Comparison of ENCODE assay signal across 17 cellular contexts in the genomic region with DNA sequence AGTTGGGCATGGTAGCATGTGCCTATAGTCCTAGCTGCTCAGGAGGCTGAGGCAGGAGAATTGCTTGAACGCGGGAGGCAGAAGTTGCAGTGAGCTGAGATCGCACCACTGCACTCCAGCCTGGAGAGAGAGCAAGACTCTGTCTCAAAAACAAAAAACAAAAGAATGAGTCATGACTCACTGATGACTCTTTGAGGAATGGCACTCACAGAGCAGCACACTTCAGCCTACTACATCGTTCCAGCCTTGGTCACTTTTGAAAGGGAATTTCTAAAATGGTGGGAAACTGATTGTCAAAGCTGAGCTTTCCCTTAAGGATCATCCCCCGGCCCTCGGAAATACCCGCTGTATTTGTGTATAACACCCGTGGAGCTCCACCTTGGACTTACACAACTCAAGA.
A peak's percentile ranks its signal among the peaks of the same experiment; 100 is the strongest.
DNase-seq lines count a peak whose midpoint lies in the region; ATAC-seq and TF ChIP-seq lines count a peak whose summit lies in the region.
"Had no signal": no experiment of that assay in that cellular context is flagged by ENCODE, and none has a peak within 500 bp of the region (broad histone marks: within the 10 kb centered on the region; RNA-seq: fewer than 3 reads in every experiment).

No MANE protein-coding gene starts in this region.

- H3K27ac Mint-ChIP-seq in activated CD4-positive, alpha-beta memory T cell treated with anti-CD3 and anti-CD28 coated beads, Interleukin-2, amount 10 ng/mL, durations not matched to agents 7 days and 5 days = no peak overlapping the region
- H3K27ac Mint-ChIP-seq: activated B cell treated with CpG ODN at 0.5 μM for 24 hours had no signal

- no peaks in the 10 kb centered on the region for H3K36me3 Mint-ChIP-seq in activated CD4-positive, alpha-beta memory T cell treated with anti-CD3 and anti-CD28 coated beads, Interleukin-2, amount 10 ng/mL, durations not matched to agents 7 days and 5 days (ENCODE audit: low read depth)

- H3K4ac ChIP-seq in trophoblast cell (ENCODE audit: low read depth, low read length) = no peak overlapping the region

- H3K9ac ChIP-seq in trophoblast cell (ENCODE audit: low read length) = no peak overlapping the region

- DNase-seq in ELR (ENCODE audit: low read depth) (peak; percentile 77), OCI-M1 (lab: John Stamatoyannopoulos, UW) (peak; percentile 15), epithelial cell of esophagus (ENCODE audit: low read depth) (peak; percentile 16), trophoblast cell (peak; percentile 56 to 83), NCI-H1417 treated with DMSO at 0.1 percent for 48 hours (lab: John Stamatoyannopoulos, UW) (no peak)
- DNase-seq in activated CD4-positive, alpha-beta memory T cell treated with anti-CD3 and anti-CD28 coated beads, Interleukin-2, amount 10 ng/mL, durations not matched to agents 7 days and 5 days = no peak
- no peak for DNase-seq in activated naive CD4-positive, alpha-beta T cell treated with Interleukin-2 at 50 U/mL for 16 hours
- DNase-seq: activated B cell treated with CpG ODN at 0.5 μM for 24 hours; DMS153; effector CD4-positive, alpha-beta T cell; GOT3; kidney; NCI-H1417; occipital lobe; Peyer's patch; upper lobe of left lung had no signal

- peaks cover 6% of the 10 kb centered on the region for H3K27me3 Mint-ChIP-seq in activated CD4-positive, alpha-beta memory T cell treated with anti-CD3 and anti-CD28 coated beads, Interleukin-2, amount 10 ng/mL, durations not matched to agents 7 days and 5 days

- CTCF ChIA-PET in activated CD4-positive, alpha-beta memory T cell treated with anti-CD3 and anti-CD28 coated beads, Interleukin-2, amount 10 ng/mL, durations not matched to agents 7 days and 5 days (lab: Charles Lee) = no interaction called here

- no peaks in the 10 kb centered on the region for H3K4me1 Mint-ChIP-seq in activated CD4-positive, alpha-beta memory T cell treated with anti-CD3 and anti-CD28 coated beads, Interleukin-2, amount 10 ng/mL, durations not matched to agents 7 days and 5 days

- no peaks in the 10 kb centered on the region for H3K79me2 ChIP-seq in trophoblast cell (ENCODE audit: control insufficient read depth, insufficient read depth, low read length, poor library complexity)

- no peak overlapping the region for H3K18ac ChIP-seq in trophoblast cell (ENCODE audit: low read length)

- TF ChIP-seq CTCF in epithelial cell of esophagus (IDR thresholded peaks at IDR 0.05; ENCODE audit: insufficient read depth, low read depth, low read length, missing control alignments) = no peak

- no peaks in the 10 kb centered on the region for H3K27me3 ChIP-seq in trophoblast cell (ENCODE audit: insufficient read depth, low read length)
- H3K27me3 ChIP-seq: Peyer's patch, upper lobe of left lung had no signal

- ATAC-seq in GM21717 (IDR thresholded peaks at IDR 0.05; ENCODE audit: unreplicated experiment) = no peak

- H3K4me3 ChIP-seq in epithelial cell of esophagus (ENCODE audit: low read length) (no peak overlapping the region), trophoblast cell (ENCODE audit: low read depth, low read length) (no peak overlapping the region)
- H3K4me3 ChIP-seq: Peyer's patch, upper lobe of left lung had no signal

- H3K14ac ChIP-seq in trophoblast cell (ENCODE audit: low read length) = no peak overlapping the region

- H4K12ac ChIP-seq in trophoblast cell (ENCODE audit: low read depth, low read length) = no peak overlapping the region

- H3K9me3 Mint-ChIP-seq in activated CD4-positive, alpha-beta memory T cell treated with anti-CD3 and anti-CD28 coated beads, Interleukin-2, amount 10 ng/mL, durations not matched to agents 7 days and 5 days = no peaks in the 10 kb centered on the region
- H3K9me3 Mint-ChIP-seq: activated B cell treated with CpG ODN at 0.5 μM for 24 hours had no signal

- H2BK120ac ChIP-seq in trophoblast cell (ENCODE audit: insufficient read depth, low read length, poor library complexity) = no peak overlapping the region

- H4K91ac ChIP-seq in trophoblast cell (ENCODE audit: low read depth, low read length) = no peak overlapping the region

- no peak overlapping the region for H2BK5ac ChIP-seq in trophoblast cell (ENCODE audit: low read depth, low read length, poor library complexity)

- no peak overlapping the region for H2AFZ ChIP-seq in trophoblast cell (ENCODE audit: insufficient read depth, low read length, poor library complexity)

- H2AK5ac ChIP-seq in trophoblast cell (ENCODE audit: low read length) = no peak overlapping the region

- POLR2A ChIA-PET in activated CD4-positive, alpha-beta memory T cell treated with anti-CD3 and anti-CD28 coated beads, Interleukin-2, amount 10 ng/mL, durations not matched to agents 7 days and 5 days (lab: Charles Lee) = no interaction called here

- no peak overlapping the region for H3K23ac ChIP-seq in trophoblast cell (ENCODE audit: low read length)

- WGBS in trophoblast cell (ENCODE audit: extremely low coverage, insufficient coverage, insufficient read length) = no CpG with 5 or more reads among the region's 8 CpGs

- H3K9me3 ChIP-seq in trophoblast cell (ENCODE audit: insufficient read depth, low read depth, low read length) = no peaks in the 10 kb centered on the region
- H3K9me3 ChIP-seq: Peyer's patch, upper lobe of left lung had no signal

- no peak overlapping the region for H4K8ac ChIP-seq in trophoblast cell (ENCODE audit: low read depth, low read length)

- H3K4me1 ChIP-seq in trophoblast cell (ENCODE audit: control insufficient read depth in 1 of 2, insufficient read depth in 2 of 2, low read length in 2 of 2) = peaks cover 5 to 10% of the 10 kb centered on the region in 2 experiments
- H3K4me1 ChIP-seq: Peyer's patch, upper lobe of left lung had no signal

- H3K36me3 ChIP-seq in trophoblast cell (ENCODE audit: control insufficient read depth in 1 of 2, insufficient read depth in 2 of 2, low read length in 2 of 2) = no peaks in the 10 kb centered on the region
- H3K36me3 ChIP-seq: Peyer's patch, upper lobe of left lung had no signal

- H3K79me1 ChIP-seq in trophoblast cell (ENCODE audit: low read length) = peaks cover 2% of the 10 kb centered on the region

- peak overlapping the region; percentile 33 for H3K27ac ChIP-seq in trophoblast cell (ENCODE audit: low read depth, low read length)
- H3K27ac ChIP-seq: Peyer's patch, upper lobe of left lung had no signal

- H2BK12ac ChIP-seq in trophoblast cell (ENCODE audit: low read length) = peak overlapping the region; percentile 17

- H3K4me2 ChIP-seq in trophoblast cell (ENCODE audit: low read length) = no peak overlapping the region

- no peak overlapping the region for H3K4me3 Mint-ChIP-seq in activated CD4-positive, alpha-beta memory T cell treated with anti-CD3 and anti-CD28 coated beads, Interleukin-2, amount 10 ng/mL, durations not matched to agents 7 days and 5 days
- H3K4me3 Mint-ChIP-seq: activated B cell treated with CpG ODN at 0.5 μM for 24 hours had no signal

Comparison
In these comparisons a context has a peak if more than half of its experiments do, and no peak if none do; other contexts are left out.
1. DNase-seq: peak in ELR (single experiment), OCI-M1 (single experiment), epithelial cell of esophagus (single experiment) and trophoblast cell (2 of 2); none in activated CD4-positive, alpha-beta memory T cell treated with anti-CD3 and anti-CD28 coated beads, Interleukin-2, amount 10 ng/mL, durations not matched to agents 7 days and 5 days (single experiment), NCI-H1417 treated with DMSO at 0.1 percent for 48 hours (single experiment) and activated naive CD4-positive, alpha-beta T cell treated with Interleukin-2 at 50 U/mL for 16 hours (single experiment).